ENCODE assay signal across 8 cellular contexts in the genomic region with DNA sequence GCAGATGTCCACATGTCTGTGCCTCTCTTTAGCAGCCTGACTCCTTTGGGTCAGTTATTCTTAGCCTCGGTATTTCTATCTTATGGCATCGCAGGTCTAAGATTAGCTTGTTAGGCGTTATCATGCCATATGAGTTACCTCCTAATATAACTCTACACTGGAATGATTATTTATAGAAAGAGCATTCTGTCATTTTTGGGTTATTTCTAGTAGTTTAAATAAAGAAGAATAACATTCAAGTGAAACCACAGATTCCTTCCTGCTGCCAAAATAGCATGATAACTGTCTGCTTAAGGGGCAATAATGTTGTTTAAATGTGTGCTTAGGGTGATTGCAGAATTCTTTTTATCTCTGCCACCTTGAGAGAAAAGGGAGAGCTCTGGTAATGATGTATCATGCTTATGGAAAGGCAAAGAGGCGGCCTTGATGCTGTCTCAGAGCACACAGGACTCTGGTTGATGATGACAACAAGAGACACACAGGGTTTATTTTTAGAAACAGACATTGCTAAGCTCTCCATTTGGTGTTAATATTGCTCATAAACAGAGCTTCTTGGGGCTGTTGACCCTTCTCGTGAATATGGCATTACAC. TPM values are rescaled to one million over a fixed set of nuclear protein-coding genes. Genes with fewer than 3 reads are reported as not detected.
DNase-seq lines count a peak whose midpoint lies in the region; ATAC-seq and FAIRE-seq lines count a peak whose summit lies in the region.

No MANE protein-coding gene starts in this region.

- no peaks in the 10 kb centered on the region for H3K27me3 ChIP-seq in small intestine (ENCODE audit: control insufficient read depth in 2 of 2, insufficient read depth in 2 of 2, low read length in 2 of 2)

- intact Hi-C loops in Right ventricle myocardium superior (cut with DNase I), result no loop called here

- no peaks in the 10 kb centered on the region for H3K9me3 ChIP-seq in small intestine (ENCODE audit: control insufficient read depth, low read depth)

- 21 to 42% (median 30%) methylated on average over 5 of the region's 5 CpGs for WGBS in small intestine, 3 donors

- peak; percentile 44 for ATAC-seq in GM21528 (IDR thresholded peaks at IDR 0.05; ENCODE audit: low FRiP score, unreplicated experiment)
- peak; percentile 75 for ATAC-seq in Right ventricle myocardium superior (ENCODE audit: poor library complexity)

- H3K36me3 ChIP-seq in small intestine (ENCODE audit: control insufficient read depth in 2 of 2, insufficient read depth in 2 of 2, low read length in 2 of 2), result no peaks in the 10 kb centered on the region

- no peak overlapping the region for H3K4me3 ChIP-seq in small intestine (ENCODE audit: low read depth in 1 of 2, low read length in 2 of 2)

- H3K27ac ChIP-seq in small intestine (ENCODE audit: low read depth in 1 of 2, low read length in 1 of 2), result no peak overlapping the region

- DNase-seq in ELR (ENCODE audit: low read depth) (peak; percentile 56), HuH-7.5 (ENCODE audit: low spot score) (peak; percentile 17), Right ventricle myocardium superior (no peak), small intestine (no peak), NCI-H2107 treated with DMSO at 0.1 percent for 48 hours (lab: John Stamatoyannopoulos, UW; ENCODE audit: unreplicated experiment) (no peak), NCI-H345 (lab: John Stamatoyannopoulos, UW) (no peak)
- no peak for DNase-seq in activated CD4-positive, alpha-beta T cell treated with anti-CD3 and anti-CD28 coated beads, Interleukin-2, amount 50 U/mL, for 48 hours

- no peak for FAIRE-seq in small intestine (lab: Jason Lieb, UNC)

- peaks cover 0 to 2% of the 10 kb centered on the region in 2 donors for H3K4me1 ChIP-seq in small intestine (ENCODE audit: control insufficient read depth in 2 of 2, insufficient read depth in 1 of 2, low read depth in 1 of 2, low read length in 1 of 2)

RNA-seq across cellular contexts. Expression of a gene that starts 10.4 kb away (rescaled TPM):
- total RNA-seq in Right ventricle myocardium superior, result 22.8 TPM
- 1 to 10 TPM in 2 of 3 donors, not detected in 1; 2.2 to 2.7 TPM for polyA plus RNA-seq in small intestine

Comparison
In these comparisons a context has a peak if more than half of its experiments do, and no peak if none do; other contexts are left out.
1. DNase-seq: peak in ELR (single experiment) and HuH-7.5 (single experiment); none in Right ventricle myocardium superior (single experiment), small intestine (single experiment), NCI-H2107 treated with DMSO at 0.1 percent for 48 hours (single experiment), activated CD4-positive, alpha-beta T cell treated with anti-CD3 and anti-CD28 coated beads, Interleukin-2, amount 50 U/mL, for 48 hours (0 of 2) and NCI-H345 (single experiment).